ENCODE assay signal across 21 cellular contexts in the genomic region with DNA sequence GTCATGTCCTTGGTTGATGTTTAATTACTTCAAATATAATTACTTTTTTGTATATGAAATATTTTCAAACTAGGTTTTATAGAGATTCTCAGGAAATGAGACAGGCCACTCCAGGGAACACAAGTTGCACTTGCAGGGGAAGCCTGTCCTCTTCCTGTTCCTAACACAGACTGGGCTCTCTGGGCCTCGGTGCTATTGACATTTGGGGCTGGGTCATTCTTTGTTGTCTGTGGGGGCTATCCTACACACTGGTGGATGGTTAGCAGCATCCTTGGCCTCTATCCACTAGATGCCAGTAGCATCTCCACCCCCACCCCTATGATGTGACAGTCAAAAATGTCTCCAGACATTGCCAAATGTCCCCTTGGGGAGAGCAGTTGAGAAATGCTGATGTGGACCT. TPM values are rescaled to one million over a fixed set of nuclear protein-coding genes. Genes with fewer than 3 reads are reported as not detected.
"Had no signal": no experiment of that assay in that cellular context is flagged by ENCODE, and none has a peak within 500 bp of the region (broad histone marks: within the 10 kb centered on the region; RNA-seq: fewer than 3 reads in every experiment).

No MANE protein-coding gene starts in this region.

- H3K4me3 Mint-ChIP-seq: activated CD4-positive, alpha-beta memory T cell treated with anti-CD3 and anti-CD28 coated beads, Interleukin-2, amount 10 ng/mL, durations not matched to agents 7 days and 5 days; activated CD4-positive, alpha-beta T cell treated with anti-CD3 and anti-CD28 coated beads, Interleukin-2, amount 10 ng/mL, durations not matched to agents 24 days and 14 days; activated naive CD4-positive, alpha-beta T cell treated with anti-CD3 and anti-CD28 coated beads for 36 hours; endodermal cell; nephron progenitor cell; stimulated activated naive B cell treated with anti-CD40 and anti-IgM and Interleukin-4, amounts not matched to agents 10 μg/mL and 1 μg/mL and 100 μg/mL, for 72 hours had no signal

- H3K4me2 ChIP-seq: smooth muscle cell had no signal

- ATAC-seq: activated CD4-positive, CD25-positive, alpha-beta regulatory T cell treated with anti-CD3 and anti-CD28 coated beads, Interleukin-2, amount 50 U/mL, for 24 hours; gastroesophageal sphincter; stimulated activated naive B cell treated with anti-CD40 and anti-IgM and Interleukin-4, amounts not matched to agents 10 μg/mL and 1 μg/mL and 100 μg/mL, for 72 hours had no signal

- H3K27me3 Mint-ChIP-seq: activated CD4-positive, alpha-beta memory T cell treated with anti-CD3 and anti-CD28 coated beads, Interleukin-2, amount 10 ng/mL, durations not matched to agents 7 days and 5 days; activated CD4-positive, alpha-beta T cell treated with anti-CD3 and anti-CD28 coated beads, Interleukin-2, amount 10 ng/mL, durations not matched to agents 24 days and 14 days had no signal

- H3K27ac ChIP-seq: colonic mucosa, esophagus squamous epithelium, gastroesophageal sphincter, sigmoid colon, uterus, VCaP had no signal

- H3K4me3 ChIP-seq: colonic mucosa, esophagus squamous epithelium, gastroesophageal sphincter, sigmoid colon, smooth muscle cell, uterus had no signal

- H3K4me1 ChIP-seq: colonic mucosa, esophagus squamous epithelium, gastroesophageal sphincter, sigmoid colon, uterus had no signal

- H3K9me3 ChIP-seq: colonic mucosa, esophagus squamous epithelium, gastroesophageal sphincter, sigmoid colon, uterus had no signal

- H3K27me3 ChIP-seq: colonic mucosa, esophagus squamous epithelium, gastroesophageal sphincter, sigmoid colon, uterus had no signal

- H3K36me3 ChIP-seq: colonic mucosa, esophagus squamous epithelium, gastroesophageal sphincter, sigmoid colon, uterus had no signal

- H3K27ac Mint-ChIP-seq: endodermal cell, nephron progenitor cell had no signal

- DNase-seq: activated CD4-positive, alpha-beta memory T cell treated with anti-CD3 and anti-CD28 coated beads, Interleukin-2, amount 10 ng/mL, durations not matched to agents 7 days and 5 days; activated CD4-positive, alpha-beta T cell treated with anti-CD3 and anti-CD28 coated beads, Interleukin-2, amount 10 ng/mL, durations not matched to agents 24 days and 14 days; activated effector memory CD4-positive, alpha-beta T cell treated with Interleukin-2 at 50 U/mL for 16 hours; activated naive CD4-positive, alpha-beta T cell treated with anti-CD3 and anti-CD28 coated beads for 36 hours; aorta; colonic mucosa; endodermal cell; esophagus squamous epithelium; head of caudate nucleus; hypothalamus; nephron progenitor cell; nucleus accumbens; sigmoid colon; stimulated activated CD4-positive, alpha-beta T cell treated with anti-CD3 and anti-CD28 coated beads, Interleukin-15, amount 100 ng/mL, for 24 hours; stimulated activated naive B cell treated with anti-CD40 and anti-IgM and Interleukin-4, amounts not matched to agents 10 μg/mL and 1 μg/mL and 100 μg/mL, for 72 hours; trophoblast cell; uterus had no signal

- H3K9me3 Mint-ChIP-seq: activated CD4-positive, alpha-beta memory T cell treated with anti-CD3 and anti-CD28 coated beads, Interleukin-2, amount 10 ng/mL, durations not matched to agents 7 days and 5 days; activated CD4-positive, alpha-beta T cell treated with anti-CD3 and anti-CD28 coated beads, Interleukin-2, amount 10 ng/mL, durations not matched to agents 24 days and 14 days; activated naive CD4-positive, alpha-beta T cell treated with anti-CD3 and anti-CD28 coated beads for 36 hours; stimulated activated naive B cell treated with anti-CD40 and anti-IgM and Interleukin-4, amounts not matched to agents 10 μg/mL and 1 μg/mL and 100 μg/mL, for 72 hours had no signal

RNA-seq across cellular contexts. Expression of gene MAP3K15, which starts 49.3 kb away (rescaled TPM):
- total RNA-seq: esophagus squamous epithelium had no signal
- polyA plus RNA-seq: smooth muscle cell had no signal
